18 cellular contexts compared by ENCODE assay signal in genomic region chr18:28159055-28159454, GRCh38. TPM values are rescaled to one million over a fixed set of nuclear protein-coding genes. Genes with fewer than 3 reads are reported as not detected.
DNase-seq lines count a peak whose midpoint lies in the region; TF ChIP-seq lines count a peak whose summit lies in the region.
"Had no signal": no experiment of that assay in that cellular context is flagged by ENCODE, and none has a peak within 500 bp of the region (broad histone marks: within the 10 kb centered on the region; RNA-seq: fewer than 3 reads in every experiment).

No MANE protein-coding gene starts in this region.

- DNase-seq in NCI-H82 (lab: John Stamatoyannopoulos, UW) = peak; percentile 67
- DNase-seq in NCI-H82 treated with DMSO at 0.1 percent for 48 hours (lab: John Stamatoyannopoulos, UW; ENCODE audit: unreplicated experiment) = no peak
- DNase-seq in RPMI7951 (ENCODE audit: low read depth) = peak; percentile 69
- DNase-seq in foreskin melanocyte = peak; percentile 35
- DNase-seq in osteocyte (ENCODE audit: extremely low spot score, unreplicated experiment) = no peak
- DNase-seq in activated CD4-positive, alpha-beta memory T cell treated with anti-CD3 and anti-CD28 coated beads, Interleukin-2, amount 10 ng/mL, durations not matched to agents 7 days and 5 days = no peak
- DNase-seq in posterior vena cava (ENCODE audit: low spot score) = no peak
- DNase-seq in stimulated activated CD4-positive, alpha-beta T cell treated with anti-CD3 and anti-CD28 coated beads, Interleukin-2, amount 100 ng/mL, for 48 hours = no peak
- DNase-seq: activated CD8-positive, alpha-beta memory T cell treated with anti-CD3 and anti-CD28 coated beads, Interleukin-2, amount 50 U/mL, for 4 hours; activated gamma-delta T cell; amygdala; CD4-positive, alpha-beta T cell; DMS79 treated with DMSO at 0.1 percent for 48 hours; NCI-H1436 treated with DMSO at 0.1 percent for 48 hours; stimulated activated CD4-positive, alpha-beta T cell treated with anti-CD3 and anti-CD28 coated beads, Interleukin-1b, Interleukin-23, amount 100 ng/mL, for 48 hours; stomach; T1000 had no signal

- no peak for TF ChIP-seq CTCF in osteocyte (IDR thresholded peaks at IDR 0.05)

- POLR2A ChIA-PET in activated CD4-positive, alpha-beta memory T cell treated with anti-CD3 and anti-CD28 coated beads, Interleukin-2, amount 10 ng/mL, durations not matched to agents 7 days and 5 days (lab: Charles Lee) = no interaction called here

- no peak overlapping the region for H3K4me3 Mint-ChIP-seq in osteocyte (ENCODE audit: unreplicated experiment)
- H3K4me3 Mint-ChIP-seq in activated CD4-positive, alpha-beta memory T cell treated with anti-CD3 and anti-CD28 coated beads, Interleukin-2, amount 10 ng/mL, durations not matched to agents 7 days and 5 days = no peak overlapping the region
- H3K4me3 Mint-ChIP-seq: CD4-positive, alpha-beta T cell had no signal

- intact Hi-C loops in posterior vena cava (cut with DNase I) = no loop called here

- CTCF ChIA-PET in activated CD4-positive, alpha-beta memory T cell treated with anti-CD3 and anti-CD28 coated beads, Interleukin-2, amount 10 ng/mL, durations not matched to agents 7 days and 5 days (lab: Charles Lee) = no interaction called here

- H3K9me3 Mint-ChIP-seq in osteocyte (ENCODE audit: unreplicated experiment) = no peaks in the 10 kb centered on the region
- H3K9me3 Mint-ChIP-seq in activated CD4-positive, alpha-beta memory T cell treated with anti-CD3 and anti-CD28 coated beads, Interleukin-2, amount 10 ng/mL, durations not matched to agents 7 days and 5 days = peaks cover 7% of the 10 kb centered on the region

- H3K27ac Mint-ChIP-seq in osteocyte (ENCODE audit: unreplicated experiment) = peak overlapping the region; percentile 17
- H3K27ac Mint-ChIP-seq in activated CD4-positive, alpha-beta memory T cell treated with anti-CD3 and anti-CD28 coated beads, Interleukin-2, amount 10 ng/mL, durations not matched to agents 7 days and 5 days = no peak overlapping the region
- H3K27ac Mint-ChIP-seq: CD4-positive, alpha-beta T cell had no signal

- H3K27me3 Mint-ChIP-seq in osteocyte (ENCODE audit: unreplicated experiment) = no peaks in the 10 kb centered on the region
- no peaks in the 10 kb centered on the region for H3K27me3 Mint-ChIP-seq in activated CD4-positive, alpha-beta memory T cell treated with anti-CD3 and anti-CD28 coated beads, Interleukin-2, amount 10 ng/mL, durations not matched to agents 7 days and 5 days
- H3K27me3 Mint-ChIP-seq: CD4-positive, alpha-beta T cell had no signal

- peaks cover 21% of the 10 kb centered on the region for H3K4me1 Mint-ChIP-seq in osteocyte (ENCODE audit: unreplicated experiment)
- no peaks in the 10 kb centered on the region for H3K4me1 Mint-ChIP-seq in activated CD4-positive, alpha-beta memory T cell treated with anti-CD3 and anti-CD28 coated beads, Interleukin-2, amount 10 ng/mL, durations not matched to agents 7 days and 5 days

- H3K36me3 Mint-ChIP-seq in osteocyte (ENCODE audit: unreplicated experiment) = peaks cover 2% of the 10 kb centered on the region
- H3K36me3 Mint-ChIP-seq in activated CD4-positive, alpha-beta memory T cell treated with anti-CD3 and anti-CD28 coated beads, Interleukin-2, amount 10 ng/mL, durations not matched to agents 7 days and 5 days (ENCODE audit: low read depth) = no peaks in the 10 kb centered on the region

RNA-seq across cellular contexts. Expression of gene CDH2, which starts 17.9 kb away (rescaled TPM):
- 35.8 and 43.7 TPM in 2 replicates for total RNA-seq in RPMI7951 (2014; rRNA removed; shearing (Covaris generic))
- total RNA-seq in osteocyte (83.8 and 87.2 TPM in 2 replicates), posterior vena cava (10 to 100 TPM in 1 of 2 donors, 1 to 10 TPM in 1; 6.0 to 12.0 TPM)
- total RNA-seq in activated CD4-positive, alpha-beta memory T cell treated with anti-CD3 and anti-CD28 coated beads, Interleukin-2, amount 10 ng/mL, durations not matched to agents 7 days and 5 days = not detected
- total RNA-seq: CD4-positive, alpha-beta T cell; OCI-LY7 had no signal

Comparison
In these comparisons a context has a peak if more than half of its experiments do, and no peak if none do; other contexts are left out.
1. DNase-seq: peak in NCI-H82 (single experiment), RPMI7951 (single experiment) and foreskin melanocyte (single experiment); none in NCI-H82 treated with DMSO at 0.1 percent for 48 hours (single experiment), osteocyte (single experiment), activated CD4-positive, alpha-beta memory T cell treated with anti-CD3 and anti-CD28 coated beads, Interleukin-2, amount 10 ng/mL, durations not matched to agents 7 days and 5 days (single experiment), posterior vena cava (single experiment) and stimulated activated CD4-positive, alpha-beta T cell treated with anti-CD3 and anti-CD28 coated beads, Interleukin-2, amount 100 ng/mL, for 48 hours (0 of 2).
2. RNA of gene CDH2, which starts 17.9 kb away (total RNA-seq): 83.8 to 87.2 TPM in osteocyte, 35.8 to 43.7 TPM in RPMI7951 and 6.0 to 12.0 TPM in posterior vena cava; not detected in activated CD4-positive, alpha-beta memory T cell treated with anti-CD3 and anti-CD28 coated beads, Interleukin-2, amount 10 ng/mL, durations not matched to agents 7 days and 5 days; every median in the first group is over 4 times any median in the second.